8 cellular contexts compared by ENCODE assay signal in genomic region chr5:15499528-15500325, GRCh38. TPM values are rescaled to one million over a fixed set of nuclear protein-coding genes. Genes with fewer than 3 reads are reported as not detected.
DNase-seq lines count a peak whose midpoint lies in the region; ATAC-seq and TF ChIP-seq lines count a peak whose summit lies in the region.

Gene FBXL7 (plus strand): TSS chr5:15500180.

- H3K4me1 Mint-ChIP-seq in progenitor cell of endocrine pancreas (ENCODE audit: low read depth) (peaks cover 23% of the 10 kb centered on the region), Caco-2 (ENCODE audit: low read depth, unreplicated experiment) (no peaks in the 10 kb centered on the region)
- H3K4me1 Mint-ChIP-seq in naive thymus-derived CD4-positive, alpha-beta T cell: no peaks in the 10 kb centered on the region

- H3K27ac Mint-ChIP-seq in progenitor cell of endocrine pancreas: peak within 1 kb of the TSS; percentile 87
- no peak within 1 kb of the TSS for H3K27ac Mint-ChIP-seq in naive thymus-derived CD4-positive, alpha-beta T cell
- H3K27ac Mint-ChIP-seq in Caco-2 (ENCODE audit: unreplicated experiment): no peak within 1 kb of the TSS

- H3K4me1 ChIP-seq in right atrium auricular region: peaks cover 0 to 23% of the 10 kb centered on the region in 2 donors
- H3K4me1 ChIP-seq in naive thymus-derived CD4-positive, alpha-beta T cell (ENCODE audit: control insufficient read depth in 2 of 2, insufficient read depth in 2 of 2, low read length in 2 of 2): no peaks in the 10 kb centered on the region
- no peaks in the 10 kb centered on the region for H3K4me1 ChIP-seq in Caco-2

- H3K4me3 ChIP-seq in right atrium auricular region (peak within 1 kb of the TSS; percentile 81 to 84), Caco-2 (ENCODE audit: low read depth, low read length) (no peak within 1 kb of the TSS)
- H3K4me3 ChIP-seq in naive thymus-derived CD4-positive, alpha-beta T cell (ENCODE audit: low read length): no peak within 1 kb of the TSS

- ATAC-seq in HG03432 (IDR thresholded peaks at IDR 0.05; ENCODE audit: unreplicated experiment): peak; percentile 70
- ATAC-seq in naive thymus-derived CD4-positive, alpha-beta T cell: no peak

- H3K4me3 Mint-ChIP-seq in progenitor cell of endocrine pancreas (ENCODE audit: low read depth): peak within 1 kb of the TSS; percentile 81
- no peak within 1 kb of the TSS for H3K4me3 Mint-ChIP-seq in naive thymus-derived CD4-positive, alpha-beta T cell
- H3K4me3 Mint-ChIP-seq in Caco-2 (ENCODE audit: unreplicated experiment): no peak within 1 kb of the TSS

- TF ChIP-seq CTCF in right atrium auricular region (IDR thresholded peaks at IDR 0.05) (peak in 1 of 2 donors; percentile 47), progenitor cell of endocrine pancreas (IDR thresholded peaks at IDR 0.05; ENCODE audit: unreplicated experiment) (no peak), Caco-2 (IDR thresholded peaks at IDR 0.05; ENCODE audit: insufficient read depth in 1 of 2, low read depth in 1 of 2, low read length in 1 of 2, severe bottlenecking in 1 of 2, unreplicated experiment in 1 of 2) (no peak)

- H3K27ac ChIP-seq in right atrium auricular region: peak within 1 kb of the TSS; percentile 87 to 93
- no peak within 1 kb of the TSS for H3K27ac ChIP-seq in naive thymus-derived CD4-positive, alpha-beta T cell (ENCODE audit: low read depth, low read length)

- H3K27me3 Mint-ChIP-seq in progenitor cell of endocrine pancreas: peaks cover 41% of the 10 kb centered on the region
- H3K27me3 Mint-ChIP-seq in naive thymus-derived CD4-positive, alpha-beta T cell: peaks cover 36 to 57% (median 54%) of the 10 kb centered on the region in 5 donors
- H3K27me3 Mint-ChIP-seq in Caco-2 (ENCODE audit: insufficient read depth, unreplicated experiment): peaks cover 12% of the 10 kb centered on the region

- CTCF ChIA-PET in naive thymus-derived CD4-positive, alpha-beta T cell (lab: Charles Lee): no interaction called here
- CTCF ChIA-PET in Caco-2 (lab: Charles Lee): no interaction called here

- intact Hi-C loops in naive thymus-derived CD4-positive, alpha-beta T cell (cut with micrococcal nuclease): no loop called here
- intact Hi-C loops in Caco-2 (cut with micrococcal nuclease; ENCODE audit: unreplicated experiment): no loop called here

- H3K9me3 ChIP-seq in right atrium auricular region: no peaks in the 10 kb centered on the region
- H3K9me3 ChIP-seq in naive thymus-derived CD4-positive, alpha-beta T cell (ENCODE audit: control insufficient read depth in 2 of 3, low read length in 3 of 3): no peaks in the 10 kb centered on the region
- no peaks in the 10 kb centered on the region for H3K9me3 ChIP-seq in Caco-2

- DNase-seq in COLO829 (ENCODE audit: low spot score): peak; percentile 27
- peak; percentile 63 for DNase-seq in amniotic stem cell (lab: John Stamatoyannopoulos, UW)
- DNase-seq in right atrium auricular region (ENCODE audit: low spot score): peak; percentile 78
- DNase-seq in progenitor cell of endocrine pancreas (ENCODE audit: low spot score, unreplicated experiment): peak; percentile 66
- no peak for DNase-seq in naive thymus-derived CD4-positive, alpha-beta T cell
- no peak for DNase-seq in MV-4-11 (lab: John Stamatoyannopoulos, UW)
- no peak for DNase-seq in Caco-2

- H3K9me3 Mint-ChIP-seq in progenitor cell of endocrine pancreas (ENCODE audit: low read depth) (no peaks in the 10 kb centered on the region), Caco-2 (ENCODE audit: unreplicated experiment) (no peaks in the 10 kb centered on the region)
- H3K9me3 Mint-ChIP-seq in naive thymus-derived CD4-positive, alpha-beta T cell: peaks cover 0 to 18% (median 2%) of the 10 kb centered on the region in 11 donors

- H3K36me3 ChIP-seq in right atrium auricular region (no peaks in the 10 kb centered on the region), Caco-2 (ENCODE audit: control insufficient read depth, insufficient read depth, low read length) (no peaks in the 10 kb centered on the region)
- H3K36me3 ChIP-seq in naive thymus-derived CD4-positive, alpha-beta T cell (ENCODE audit: control insufficient read depth in 2 of 3, insufficient read depth in 3 of 3, low read length in 3 of 3): no peaks in the 10 kb centered on the region

- POLR2A ChIA-PET in naive thymus-derived CD4-positive, alpha-beta T cell (lab: Charles Lee): no interaction called here
- POLR2A ChIA-PET in Caco-2 (lab: Charles Lee): no interaction called here

- no peaks in the 10 kb centered on the region for H3K27me3 ChIP-seq in right atrium auricular region
- H3K27me3 ChIP-seq in naive thymus-derived CD4-positive, alpha-beta T cell (ENCODE audit: control insufficient read depth in 2 of 2, insufficient read depth in 2 of 2, low read length in 2 of 2): peaks cover 0 to 3% of the 10 kb centered on the region in 2 donors
- H3K27me3 ChIP-seq in Caco-2 (replicated peaks; ENCODE audit: control insufficient read depth, insufficient read depth, low read length): no peaks in the 10 kb centered on the region

- H3K36me3 Mint-ChIP-seq in progenitor cell of endocrine pancreas (ENCODE audit: insufficient read depth) (no peaks in the 10 kb centered on the region), Caco-2 (ENCODE audit: insufficient read depth, unreplicated experiment) (no peaks in the 10 kb centered on the region)
- H3K36me3 Mint-ChIP-seq in naive thymus-derived CD4-positive, alpha-beta T cell: peaks cover 0 to 5% (median 4%) of the 10 kb centered on the region in 5 donors

- no TSS peak for BruUV-seq in Caco-2 (replicated peaks; lab: Mats Ljungman, UMichigan)

RNA-seq across cellular contexts. Expression of gene FBXL7, which starts in this region (rescaled TPM):
- total RNA-seq in right atrium auricular region (10 to 100 TPM; 16.6 to 18.4 TPM), progenitor cell of endocrine pancreas (14.8 and 15.4 TPM in 2 replicates), Caco-2 (2022) (not detected in 2 replicates)
- not detected for total RNA-seq in naive thymus-derived CD4-positive, alpha-beta T cell
- polyA plus RNA-seq in naive thymus-derived CD4-positive, alpha-beta T cell: not detected

Comparison
In these comparisons a context has a peak if more than half of its experiments do, and no peak if none do; other contexts are left out.
1. RNA of gene FBXL7 (total RNA-seq): 16.6 to 18.4 TPM in right atrium auricular region and 14.8 to 15.4 TPM in progenitor cell of endocrine pancreas; not detected in Caco-2 and not detected in naive thymus-derived CD4-positive, alpha-beta T cell; every median in the first group is over 10 times any median in the second.
2. DNase-seq: peak in COLO829 (single experiment), amniotic stem cell (single experiment), right atrium auricular region (single experiment) and progenitor cell of endocrine pancreas (single experiment); none in naive thymus-derived CD4-positive, alpha-beta T cell (0 of 9), MV-4-11 (single experiment) and Caco-2 (0 of 2).
3. H3K4me3 ChIP-seq: peak in right atrium auricular region (2 of 2); none in naive thymus-derived CD4-positive, alpha-beta T cell (single experiment) and Caco-2 (single experiment).